9 cellular contexts compared by ENCODE assay signal in genomic region chr17:74646231-74646630, GRCh38. TPM values are rescaled to one million over a fixed set of nuclear protein-coding genes. Genes with fewer than 3 reads are reported as not detected.
DNase-seq lines count a peak whose midpoint lies in the region; ATAC-seq and TF ChIP-seq lines count a peak whose summit lies in the region.
"Had no signal": no experiment of that assay in that cellular context is flagged by ENCODE, and none has a peak within 500 bp of the region (broad histone marks: within the 10 kb centered on the region; RNA-seq: fewer than 3 reads in every experiment).

No MANE protein-coding gene starts in this region.

- H3K4me1 Mint-ChIP-seq in naive B cell: peaks cover 39 to 50% (median 47%) of the 10 kb centered on the region in 3 donors

- H3K27ac Mint-ChIP-seq in naive B cell: peak overlapping the region in 3 of 6 donors; percentile 32 to 75 (median 67)
- H3K27ac Mint-ChIP-seq: activated naive CD4-positive, alpha-beta T cell treated with anti-CD3 and anti-CD28 coated beads, Interleukin-2, amount 50 U/mL, for 72 hours had no signal

- peak overlapping the region in 1 of 8 donors; percentile 15 for H3K4me3 Mint-ChIP-seq in naive B cell

- H3K4me3 ChIP-seq in GM06990 (replicated peaks; ENCODE audit: low read depth, low read length): no peak overlapping the region

- no peaks in the 10 kb centered on the region for H3K36me3 Mint-ChIP-seq in naive B cell
- H3K36me3 Mint-ChIP-seq: activated naive CD4-positive, alpha-beta T cell treated with anti-CD3 and anti-CD28 coated beads, Interleukin-2, amount 50 U/mL, for 72 hours had no signal

- no peaks in the 10 kb centered on the region for H3K36me3 ChIP-seq in GM06990 (ENCODE audit: control insufficient read depth, insufficient read depth, low read length)

- no peak overlapping the region for H3K27ac ChIP-seq in VCaP

- TF ChIP-seq CTCF in GM06990 (IDR thresholded peaks at IDR 0.05; ENCODE audit: insufficient read depth, low read length, poor library complexity, severe bottlenecking) (peak; percentile 53), LNCAP (IDR thresholded peaks at IDR 0.05) (peak; percentile 36; the same call in 1 of the 2 replicates), VCaP (conservative IDR thresholded peaks at IDR 0.05) (peak; percentile 36; the same call in 1 of the 2 replicates)

- ATAC-seq in naive B cell (ENCODE audit: low read depth in 2 of 2) (peak; percentile 43 to 66), HG03354 (IDR thresholded peaks at IDR 0.05; ENCODE audit: poor library complexity, severe bottlenecking, unreplicated experiment) (no peak), GM21423 (IDR thresholded peaks at IDR 0.05; ENCODE audit: unreplicated experiment) (no peak)

- H3K9me3 Mint-ChIP-seq in naive B cell: no peaks in the 10 kb centered on the region
- H3K9me3 Mint-ChIP-seq: activated naive CD4-positive, alpha-beta T cell treated with anti-CD3 and anti-CD28 coated beads, Interleukin-2, amount 50 U/mL, for 72 hours had no signal

- peaks cover 53 to 87% (median 55%) of the 10 kb centered on the region in 3 donors for H3K27me3 Mint-ChIP-seq in naive B cell

- H3K27me3 ChIP-seq in GM06990 (replicated peaks; ENCODE audit: control insufficient read depth, insufficient read depth, low read length): no peaks in the 10 kb centered on the region; the same call in none of the 2 replicates

- no peak for DNase-seq in GM06990 (ENCODE audit: extremely low read depth, insufficient read length)
- DNase-seq in naive B cell: no peak
- DNase-seq in globus pallidus (ENCODE audit: low spot score): no peak
- DNase-seq in SK-N-DZ (ENCODE audit: low spot score): no peak

RNA-seq across cellular contexts. Expression of gene CD300E, which starts 22.7 kb away (rescaled TPM):
- under 1 TPM in 3 of 6 donors, not detected in 3; 0.06 to 0.69 (median 0.18) TPM for polyA plus RNA-seq in naive B cell (ENCODE audit: low read depth in 6 of 6)
- polyA plus RNA-seq in SK-N-DZ (2014; cell fraction: cytosol; rRNA removed): not detected in 2 replicates
- polyA plus RNA-seq in SK-N-DZ (2014; cell fraction: nucleus; rRNA removed): not detected in 2 replicates

RNA-seq across cellular contexts. Expression of gene CD300LD, which starts 54.1 kb away (rescaled TPM):
- polyA plus RNA-seq in naive B cell (ENCODE audit: low read depth in 6 of 6): not detected
- polyA plus RNA-seq in SK-N-DZ (2014; cell fraction: cytosol; rRNA removed): not detected in 2 replicates
- polyA plus RNA-seq in SK-N-DZ (2014; cell fraction: nucleus; rRNA removed): not detected in 2 replicates

Comparison
In these comparisons a context has a peak if more than half of its experiments do, and no peak if none do; other contexts are left out.
1. ATAC-seq: peak in naive B cell (2 of 2); none in HG03354 (single experiment) and GM21423 (single experiment).
2. Peak in every context shown above with its lines, with median percentiles within 50 percentile points of each other: CTCF ChIP-seq.